8 cellular contexts compared by ENCODE assay signal in the genomic region with DNA sequence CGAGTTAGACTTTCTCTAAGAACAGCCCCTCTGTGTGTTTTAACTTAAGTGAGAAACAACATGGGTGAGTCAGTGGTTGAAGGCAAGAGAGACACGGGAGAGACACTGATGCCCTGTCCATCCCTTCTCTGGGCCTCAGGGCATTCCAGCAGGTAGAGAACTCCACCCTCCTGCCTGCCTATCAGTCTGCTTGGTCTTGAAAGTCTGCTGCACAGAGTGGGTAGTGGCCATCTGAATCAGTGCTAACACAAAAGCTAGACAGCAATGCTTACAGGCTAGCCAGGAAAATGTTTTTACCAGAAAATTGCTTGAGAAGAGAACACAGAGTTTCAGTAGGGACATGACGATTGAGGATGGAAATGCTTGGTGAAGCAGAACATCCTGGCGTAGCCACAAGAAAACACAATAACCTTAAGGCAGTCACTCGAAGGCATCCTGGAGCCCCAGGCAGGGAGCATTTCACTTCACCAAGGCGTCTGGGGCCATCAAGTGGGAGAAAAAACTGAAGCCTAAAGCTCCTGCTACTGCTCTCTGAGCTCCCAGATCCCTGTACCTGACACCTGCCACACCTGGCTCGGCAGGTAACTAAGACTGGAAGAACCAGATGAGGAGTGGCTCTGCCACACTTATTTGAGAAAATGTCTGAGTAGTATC. TPM values are rescaled to one million over a fixed set of nuclear protein-coding genes. Genes with fewer than 3 reads are reported as not detected.
DNase-seq lines count a peak whose midpoint lies in the region; ATAC-seq and TF ChIP-seq lines count a peak whose summit lies in the region.

No MANE protein-coding gene starts in this region.

- no peak overlapping the region for H4K91ac ChIP-seq in neuronal stem cell (ENCODE audit: low read depth, low read length, poor library complexity)

- H2AFZ ChIP-seq in OCI-LY1 (ENCODE audit: low read length): peak overlapping the region; percentile 61; the same call in 1 of the 2 replicates
- peak overlapping the region; percentile 26 for H2AFZ ChIP-seq in neuronal stem cell (ENCODE audit: low read length)

- no peak overlapping the region for H3K18ac ChIP-seq in neuronal stem cell (ENCODE audit: low read length)

- H4K20me1 ChIP-seq in OCI-LY1 (ENCODE audit: insufficient read depth, low read length): no peaks in the 10 kb centered on the region

- H3K79me1 ChIP-seq in neuronal stem cell (ENCODE audit: low read depth, low read length): no peaks in the 10 kb centered on the region

- peak; percentile 20 for ATAC-seq in CD4-positive, alpha-beta T cell (ENCODE audit: poor library complexity)

- H3K27me3 Mint-ChIP-seq in CD4-positive, alpha-beta T cell: no peaks in the 10 kb centered on the region
- no peaks in the 10 kb centered on the region for H3K27me3 Mint-ChIP-seq in dendritic cell treated with granulocyte-macrophage colony-stimulating factor and Interleukin-4, amounts not matched to agents 40 ng/mL and 50 ng/mL, for 4 days

- H2AK5ac ChIP-seq in neuronal stem cell (ENCODE audit: low read depth, low read length): no peak overlapping the region

- H3K36me3 ChIP-seq in OCI-LY1 (ENCODE audit: insufficient read depth, low read length) (no peaks in the 10 kb centered on the region), neuronal stem cell (replicated peaks in 1 of 2; ENCODE audit: control insufficient read depth in 2 of 2, insufficient read depth in 2 of 2, low read length in 2 of 2) (no peaks in the 10 kb centered on the region)

- H2BK5ac ChIP-seq in neuronal stem cell (ENCODE audit: low read length): no peak overlapping the region

- H3K27me3 ChIP-seq in CD4-positive, alpha-beta T cell (ENCODE audit: control insufficient read depth, insufficient read depth, low read length): no peaks in the 10 kb centered on the region
- no peaks in the 10 kb centered on the region for H3K27me3 ChIP-seq in OCI-LY1 (ENCODE audit: insufficient read depth, low read length)
- peaks cover 0 to 2% (median 0%) of the 10 kb centered on the region in 3 experiments for H3K27me3 ChIP-seq in neuronal stem cell (ENCODE audit: control insufficient read depth in 3 of 3, insufficient read depth in 3 of 3, low read depth in 1 of 3, low read length in 3 of 3)

- no peak overlapping the region for H3K4ac ChIP-seq in neuronal stem cell (ENCODE audit: low read length)

- no peak overlapping the region for H4K8ac ChIP-seq in neuronal stem cell (ENCODE audit: low read depth, low read length)

- intact Hi-C loops in CD4-positive, alpha-beta T cell (cut with DNase I, micrococcal nuclease): loop anchor here (1.0 to 10.0 kb wide), 4 partner anchors 15 to 739 kb away; partner anchors contain the start of genes ACBD3 (in 1 of the 2) and LBR (in 1 of the 2)
- intact Hi-C loops in dendritic cell treated with granulocyte-macrophage colony-stimulating factor and Interleukin-4, amounts not matched to agents 40 ng/mL and 50 ng/mL, for 4 days (cut with micrococcal nuclease): loop anchor here (1.0 kb wide), 2 partner anchors 17 to 21 kb away; partner anchors contain the start of gene LBR

- H3K9me2 ChIP-seq in OCI-LY1 (ENCODE audit: low read depth, low read length): no peaks in the 10 kb centered on the region

- H3K4me1 Mint-ChIP-seq in CD4-positive, alpha-beta T cell (ENCODE audit: low read depth): peaks cover 63% of the 10 kb centered on the region
- H3K4me1 Mint-ChIP-seq in dendritic cell treated with granulocyte-macrophage colony-stimulating factor and Interleukin-4, amounts not matched to agents 40 ng/mL and 50 ng/mL, for 4 days (ENCODE audit: low read depth): peaks cover 86% of the 10 kb centered on the region

- H3K23ac ChIP-seq in neuronal stem cell (ENCODE audit: low read depth, low read length, poor library complexity): no peak overlapping the region

- no peak for TF ChIP-seq CTCF in CD4-positive, alpha-beta T cell (IDR thresholded peaks at IDR 0.05)
- TF ChIP-seq CTCF in OCI-LY1 (IDR thresholded peaks at IDR 0.05; ENCODE audit: low read length) (no peak), foreskin fibroblast (IDR thresholded peaks at IDR 0.05; ENCODE audit: low read depth, low read length) (no peak)

- no peak overlapping the region for H2BK15ac ChIP-seq in neuronal stem cell (ENCODE audit: low read length)

- H3K4me3 ChIP-seq in OCI-LY1 (ENCODE audit: low read depth, low read length, poor library complexity, severe bottlenecking): no peak overlapping the region
- H3K4me3 ChIP-seq in neuronal stem cell (ENCODE audit: low read length in 2 of 2): no peak overlapping the region
- H3K4me3 ChIP-seq in foreskin fibroblast (ENCODE audit: low read depth in 1 of 2, low read length in 2 of 2): no peak overlapping the region

- CTCF ChIA-PET in CD4-positive, alpha-beta T cell (lab: Charles Lee): interaction anchor here (1.2 to 1.4 kb wide), 2 partner anchors 21 to 29 kb away, joined by 5 to 7 read pairs; no protein-coding TSS in a partner anchor
- CTCF ChIA-PET in HEK293T (lab: Yijun Ruan, JAX): interaction anchor here (0.6 to 1.4 kb wide), 3 partner anchors 29 to 623 kb away, joined by 3 to 10 read pairs (median 4); no protein-coding TSS in a partner anchor

- no peaks in the 10 kb centered on the region for H3F3A ChIP-seq in OCI-LY1 (ENCODE audit: insufficient read depth, low read length)

- no peaks in the 10 kb centered on the region for H3K9me3 Mint-ChIP-seq in CD4-positive, alpha-beta T cell
- H3K9me3 Mint-ChIP-seq in dendritic cell treated with granulocyte-macrophage colony-stimulating factor and Interleukin-4, amounts not matched to agents 40 ng/mL and 50 ng/mL, for 4 days: no peaks in the 10 kb centered on the region

- no peak overlapping the region; the same call in 1 of the 2 replicates for H3K9ac ChIP-seq in OCI-LY1 (ENCODE audit: low read length)
- no peak overlapping the region for H3K9ac ChIP-seq in neuronal stem cell (ENCODE audit: low read depth, low read length, poor library complexity)

- peak overlapping the region; percentile 72 for H3K27ac ChIP-seq in CD4-positive, alpha-beta T cell (ENCODE audit: low read depth, low read length)
- H3K27ac ChIP-seq in OCI-LY1 (ENCODE audit: low read depth, low read length, poor library complexity, severe bottlenecking): peak overlapping the region; percentile 86
- no peak overlapping the region for H3K27ac ChIP-seq in neuronal stem cell (replicated peaks; ENCODE audit: low read length)

- H3K36me3 Mint-ChIP-seq in CD4-positive, alpha-beta T cell (ENCODE audit: low read depth): no peaks in the 10 kb centered on the region
- no peaks in the 10 kb centered on the region for H3K36me3 Mint-ChIP-seq in dendritic cell treated with granulocyte-macrophage colony-stimulating factor and Interleukin-4, amounts not matched to agents 40 ng/mL and 50 ng/mL, for 4 days (ENCODE audit: low read depth)

- peak overlapping the region; percentile 71 for H3K4me3 Mint-ChIP-seq in CD4-positive, alpha-beta T cell
- peak overlapping the region; percentile 58 for H3K4me3 Mint-ChIP-seq in dendritic cell treated with granulocyte-macrophage colony-stimulating factor and Interleukin-4, amounts not matched to agents 40 ng/mL and 50 ng/mL, for 4 days

- no peaks in the 10 kb centered on the region for H3K79me2 ChIP-seq in OCI-LY1 (ENCODE audit: insufficient read depth, low read length)

- no peak overlapping the region for H3K14ac ChIP-seq in neuronal stem cell (ENCODE audit: low read length)

- POLR2A ChIA-PET in CD4-positive, alpha-beta T cell (lab: Charles Lee): interaction anchor here (0.9 to 9.2 kb wide), 14 partner anchors 9 to 638 kb away, joined by 3 to 280 read pairs (median 10); partner anchors contain the start of genes H3-3A, LBR, PYCR2 and SRP9
- POLR2A ChIA-PET in HEK293T (lab: Yijun Ruan, JAX): no interaction called here

- no peaks in the 10 kb centered on the region for H3K9me3 ChIP-seq in CD4-positive, alpha-beta T cell (ENCODE audit: control insufficient read depth, low read length)
- no peaks in the 10 kb centered on the region for H3K9me3 ChIP-seq in OCI-LY1 (ENCODE audit: low read length)
- H3K9me3 ChIP-seq in neuronal stem cell (replicated peaks in 1 of 2; ENCODE audit: control insufficient read depth in 2 of 2, insufficient read depth in 1 of 2, low read depth in 1 of 2, low read length in 2 of 2): no peaks in the 10 kb centered on the region

- H3K4me2 ChIP-seq in OCI-LY1 (ENCODE audit: low read length): 0 out of 2 replicates have a peak overlapping the region, but pooled peaks have one; percentile 38
- H3K4me2 ChIP-seq in neuronal stem cell (ENCODE audit: insufficient read depth, low read length, poor library complexity, severe bottlenecking): no peak overlapping the region

- peak overlapping the region; percentile 86 for H3K27ac Mint-ChIP-seq in CD4-positive, alpha-beta T cell
- peak overlapping the region; percentile 78 for H3K27ac Mint-ChIP-seq in dendritic cell treated with granulocyte-macrophage colony-stimulating factor and Interleukin-4, amounts not matched to agents 40 ng/mL and 50 ng/mL, for 4 days

- peaks cover 49% of the 10 kb centered on the region for H3K4me1 ChIP-seq in OCI-LY1 (ENCODE audit: insufficient read depth, low read length, severe bottlenecking)
- H3K4me1 ChIP-seq in neuronal stem cell (ENCODE audit: control insufficient read depth in 2 of 2, insufficient read depth in 1 of 2, low read depth in 1 of 2, low read length in 2 of 2): peaks cover 3 to 15% of the 10 kb centered on the region in 2 donors

- H2BK12ac ChIP-seq in neuronal stem cell (ENCODE audit: low read length): no peak overlapping the region

- no peak for DNase-seq in CD4-positive, alpha-beta T cell
- DNase-seq in neuronal stem cell (ENCODE audit: low spot score) (no peak), NCI-H2196 treated with DMSO at 0.1 percent for 48 hours (lab: John Stamatoyannopoulos, UW; ENCODE audit: unreplicated experiment) (no peak), HEK293T (ENCODE audit: extremely low spot score) (no peak), foreskin fibroblast (no peak), SHP77 (lab: John Stamatoyannopoulos, UW) (no peak)

- no CpG with 5 or more reads among the region's 7 CpGs for WGBS in neuronal stem cell (ENCODE audit: extremely low coverage in 2 of 2, insufficient read length in 2 of 2, insufficient replicate concordance in 1 of 2), 2 donors

- no peak overlapping the region for H2BK120ac ChIP-seq in neuronal stem cell (ENCODE audit: low read depth, low read length)

TF ChIP-seq in HEK293T, 16 proteins besides CTCF, POLR2A, EP300 and RAD21 (continues in another document):
- TF ChIP-seq TARDBP (IDR thresholded peaks at IDR 0.05) (no peak), HDGF (IDR thresholded peaks at IDR 0.05; ENCODE audit: borderline replicate concordance) (no peak), ELF4 (IDR thresholded peaks at IDR 0.05) (no peak), CTBP1 (IDR thresholded peaks at IDR 0.05; ENCODE audit: borderline replicate concordance) (no peak), BHLHE40 (IDR thresholded peaks at IDR 0.05; ENCODE audit: borderline replicate concordance) (no peak), ZNF384 (IDR thresholded peaks at IDR 0.05) (no peak), L3MBTL2 (conservative IDR thresholded peaks at IDR 0.05) (no peak), FOXA1 (IDR thresholded peaks at IDR 0.05) (no peak), FOXK2 (IDR thresholded peaks at IDR 0.05) (no peak), ARNT (IDR thresholded peaks at IDR 0.05) (no peak), LEF1 (IDR thresholded peaks at IDR 0.05; ENCODE audit: borderline replicate concordance) (no peak), SUZ12 (IDR thresholded peaks at IDR 0.05) (no peak)

RNA-seq across cellular contexts. Expression of gene LBR, which starts 17.9 kb away (rescaled TPM):
- 100 to 1,000 TPM; 118 to 129 TPM for total RNA-seq in CD4-positive, alpha-beta T cell
- 82.5 TPM for polyA plus RNA-seq in neuronal stem cell (2013, experiment 1 of 2)
- 83.8 TPM for polyA plus RNA-seq in neuronal stem cell (2013, experiment 2 of 2)
